Comparison of ENCODE assay signal across 9 cellular contexts in genomic region chr1:204190212-204191211, GRCh38. TPM values are rescaled to one million over a fixed set of nuclear protein-coding genes. Genes with fewer than 3 reads are reported as not detected.
A peak's percentile ranks its signal among the peaks of the same experiment; 100 is the strongest.
DNase-seq lines count a peak whose midpoint lies in the region; ATAC-seq and TF ChIP-seq lines count a peak whose summit lies in the region.
"Had no signal": no experiment of that assay in that cellular context is flagged by ENCODE, and none has a peak within 500 bp of the region (broad histone marks: within the 10 kb centered on the region; RNA-seq: fewer than 3 reads in every experiment).

No MANE protein-coding gene starts in this region.

- CTCF ChIA-PET in CD4-positive, alpha-beta T cell (lab: Charles Lee), result interaction anchor here (1.1 kb wide), 1 partner anchor 28 kb away, joined by 3 read pairs; no protein-coding TSS in a partner anchor

- no peaks in the 10 kb centered on the region for H3K9me3 Mint-ChIP-seq in CD4-positive, alpha-beta T cell

- POLR2A ChIA-PET in CD4-positive, alpha-beta T cell (lab: Charles Lee), result no interaction called here

- H3K27ac ChIP-seq in CD4-positive, alpha-beta T cell (ENCODE audit: low read depth, low read length), result no peak overlapping the region
- H3K27ac ChIP-seq in left lung, result no peak overlapping the region
- H3K27ac ChIP-seq in upper lobe of left lung, result no peak overlapping the region
- H3K27ac ChIP-seq: cardiac muscle cell had no signal

- H3K4me1 ChIP-seq in adipocyte (ENCODE audit: control insufficient read depth, insufficient read depth, low read length), result no peaks in the 10 kb centered on the region
- peaks cover 0 to 8% of the 10 kb centered on the region in 2 donors for H3K4me1 ChIP-seq in left lung
- H3K4me1 ChIP-seq in upper lobe of left lung, result peaks cover 0 to 12% (median 3%) of the 10 kb centered on the region in 4 donors

- TF ChIP-seq EP300 in upper lobe of left lung (IDR thresholded peaks at IDR 0.05), result no peak

- TF ChIP-seq POLR2A in upper lobe of left lung (IDR thresholded peaks at IDR 0.05), result no peak

- H3K4me3 Mint-ChIP-seq in CD4-positive, alpha-beta T cell, result no peak overlapping the region

- H3K36me3 Mint-ChIP-seq in CD4-positive, alpha-beta T cell (ENCODE audit: low read depth), result no peaks in the 10 kb centered on the region

- no peak for TF ChIP-seq CTCF in CD4-positive, alpha-beta T cell (IDR thresholded peaks at IDR 0.05)
- TF ChIP-seq CTCF in left lung (IDR thresholded peaks at IDR 0.05) (no peak), upper lobe of left lung (IDR thresholded peaks at IDR 0.05) (no peak)

- ATAC-seq in CD4-positive, alpha-beta T cell (ENCODE audit: poor library complexity), result peak; percentile 65
- ATAC-seq in left lung (peak; percentile 69), upper lobe of left lung (ENCODE audit: low FRiP score in 2 of 2) (peak in 1 of 2 donors; percentile 81), HG03175 (IDR thresholded peaks at IDR 0.05; ENCODE audit: unreplicated experiment) (no peak)

- intact Hi-C loops in CD4-positive, alpha-beta T cell (cut with DNase I, micrococcal nuclease), result no loop called here
- intact Hi-C loops in left lung (cut with DNase I), result no loop called here

- peaks cover 48% of the 10 kb centered on the region for H3K27me3 ChIP-seq in CD4-positive, alpha-beta T cell (ENCODE audit: control insufficient read depth, insufficient read depth, low read length)
- peaks cover 82% of the 10 kb centered on the region for H3K27me3 ChIP-seq in adipocyte (replicated peaks; ENCODE audit: control insufficient read depth, insufficient read depth, low read length)
- H3K27me3 ChIP-seq in left lung, result peaks cover 0 to 75% of the 10 kb centered on the region in 2 donors
- peaks cover 0 to 6% (median 2%) of the 10 kb centered on the region in 4 donors for H3K27me3 ChIP-seq in upper lobe of left lung

- no peak overlapping the region for H3K4me3 ChIP-seq in adipocyte (ENCODE audit: low read length)
- H3K4me3 ChIP-seq in left lung, result peak overlapping the region in 1 of 2 donors; percentile 1
- peak overlapping the region in 3 of 4 donors; percentile 19 to 33 (median 32) for H3K4me3 ChIP-seq in upper lobe of left lung
- H3K4me3 ChIP-seq: cardiac muscle cell had no signal

- peaks cover 23% of the 10 kb centered on the region for H3K4me1 Mint-ChIP-seq in CD4-positive, alpha-beta T cell (ENCODE audit: low read depth)

- peaks cover 50% of the 10 kb centered on the region for H3K27me3 Mint-ChIP-seq in CD4-positive, alpha-beta T cell

- 12 to 29% methylated on average over 20 to 44 of the region's 44 CpGs for WGBS in upper lobe of left lung, 2 donors

- H3K36me3 ChIP-seq in adipocyte (ENCODE audit: control insufficient read depth, insufficient read depth, low read length, severe bottlenecking), result no peaks in the 10 kb centered on the region
- H3K36me3 ChIP-seq in left lung, result no peaks in the 10 kb centered on the region
- H3K36me3 ChIP-seq in upper lobe of left lung, result no peaks in the 10 kb centered on the region
- H3K36me3 ChIP-seq: cardiac muscle cell had no signal

- H3K9me3 ChIP-seq in CD4-positive, alpha-beta T cell (ENCODE audit: control insufficient read depth, low read length), result no peaks in the 10 kb centered on the region
- H3K9me3 ChIP-seq in adipocyte (ENCODE audit: control insufficient read depth, low read length) (no peaks in the 10 kb centered on the region), left lung (no peaks in the 10 kb centered on the region), upper lobe of left lung (no peaks in the 10 kb centered on the region)

- DNase-seq in CD4-positive, alpha-beta T cell, result peak in 1 of 10 experiments; percentile 25
- DNase-seq in MV-4-11 (lab: John Stamatoyannopoulos, UW) (peak; percentile 91), adipocyte (ENCODE audit: low read depth) (peak; percentile 60), left lung (peak in 1 of 2 donors; percentile 83), upper lobe of left lung (peak; percentile 27 to 85), hippocampal formation (lab: John Stamatoyannopoulos, UW) (no peak), NCI-H748 (lab: John Stamatoyannopoulos, UW; ENCODE audit: unreplicated experiment) (no peak)

- no peak overlapping the region for H3K9ac ChIP-seq in adipocyte (ENCODE audit: low read length)

- H3K27ac Mint-ChIP-seq in CD4-positive, alpha-beta T cell, result peak overlapping the region; percentile 25

RNA-seq across cellular contexts. Expression of gene KISS1, which starts 5.8 kb away (rescaled TPM):
- total RNA-seq in CD4-positive, alpha-beta T cell, result not detected
- 1 to 10 TPM in 1 of 2 donors, not detected in 1; 1.5 TPM for total RNA-seq in left lung
- 1 to 10 TPM in 1 of 6 donors, under 1 TPM in 1, not detected in 4; 0.91 to 6.5 TPM for total RNA-seq in upper lobe of left lung

RNA-seq across cellular contexts. Expression of gene GOLT1A, which starts 23.3 kb away (rescaled TPM):
- total RNA-seq in CD4-positive, alpha-beta T cell, result under 1 TPM in 1 of 2 experiments, not detected in 1; 0.30 TPM
- 10 to 100 TPM in 1 of 2 donors, 1 to 10 TPM in 1; 9.5 to 22.6 TPM for total RNA-seq in left lung
- total RNA-seq in upper lobe of left lung, result 10 to 100 TPM in 3 of 6 donors, 1 to 10 TPM in 2, not detected in 1; 7.5 to 18.5 (median 10.1) TPM

RNA-seq across cellular contexts. Expression of gene REN, which starts 24.4 kb away (rescaled TPM):
- total RNA-seq in CD4-positive, alpha-beta T cell, result not detected
- total RNA-seq in left lung (1 to 10 TPM in 1 of 2 donors, under 1 TPM in 1; 0.18 to 2.4 TPM), upper lobe of left lung (under 1 TPM in 3 of 6 donors, not detected in 3; 0.64 to 0.76 (median 0.66) TPM)
- total RNA-seq: cardiac muscle cell had no signal

RNA-seq across cellular contexts. Expression of gene ETNK2, which starts 38.7 kb away (rescaled TPM):
- total RNA-seq in CD4-positive, alpha-beta T cell, result 10 to 100 TPM; 11.7 to 12.9 TPM
- total RNA-seq in left lung (1 to 10 TPM; 2.6 to 6.4 TPM), upper lobe of left lung (1 to 10 TPM in 5 of 6 donors, not detected in 1; 3.2 to 8.9 (median 6.0) TPM)

Comparison
In these comparisons a context has a peak if more than half of its experiments do, and no peak if none do; other contexts are left out.
1. DNase-seq: peak in MV-4-11 (single experiment), adipocyte (single experiment) and upper lobe of left lung (2 of 2); none in hippocampal formation (0 of 2) and NCI-H748 (single experiment).